ENCODE assay signal across 8 cellular contexts in genomic region chr13:26011996-26012688, GRCh38. TPM values are rescaled to one million over a fixed set of nuclear protein-coding genes. Genes with fewer than 3 reads are reported as not detected.
DNase-seq lines count a peak whose midpoint lies in the region; ATAC-seq and TF ChIP-seq lines count a peak whose summit lies in the region.

No MANE protein-coding gene starts in this region.

- H3K4me1 ChIP-seq in A673 (ENCODE audit: insufficient read depth, low read length, poor library complexity, severe bottlenecking), result peaks cover 21% of the 10 kb centered on the region
- no peaks in the 10 kb centered on the region for H3K4me1 ChIP-seq in effector memory CD4-positive, alpha-beta T cell (ENCODE audit: control insufficient read depth, insufficient read depth, low read length, poor library complexity, severe bottlenecking)

- DNase-seq in A673 (ENCODE audit: low spot score), result peak; percentile 25
- peak; percentile 21 for DNase-seq in activated CD4-positive, alpha-beta T cell treated with anti-CD3 and anti-CD28 coated beads, Interleukin-2, amount 50 U/mL, for 24 hours (ENCODE audit: low read depth in 1 of 2, low spot score in 1 of 2)
- DNase-seq in effector memory CD4-positive, alpha-beta T cell, result peak; percentile 15 to 57 (median 49)
- DNase-seq in NCI-H2227 (lab: John Stamatoyannopoulos, UW; ENCODE audit: unreplicated experiment), result no peak
- DNase-seq in NK-92 (lab: John Stamatoyannopoulos, UW; ENCODE audit: unreplicated experiment), result no peak
- DNase-seq in epidermal melanocyte (ENCODE audit: insufficient read length, low spot score), result no peak

- no peak for ATAC-seq in GM21619 (IDR thresholded peaks at IDR 0.05; ENCODE audit: unreplicated experiment)

- H3K9me3 ChIP-seq in A673 (ENCODE audit: low read depth, low read length, poor library complexity, severe bottlenecking), result peaks cover 4% of the 10 kb centered on the region
- H3K9me3 ChIP-seq in effector memory CD4-positive, alpha-beta T cell (ENCODE audit: control insufficient read depth, low read length), result no peaks in the 10 kb centered on the region

- H3K4me3 ChIP-seq in A673 (ENCODE audit: low read depth, low read length, poor library complexity, severe bottlenecking) (peak overlapping the region; percentile 15), skin epidermis (peak overlapping the region; percentile 18 to 27 (median 24))
- peak overlapping the region; percentile 52 for H3K4me3 ChIP-seq in effector memory CD4-positive, alpha-beta T cell (ENCODE audit: insufficient read depth, low read depth, low read length, poor library complexity, severe bottlenecking)

- CTCF ChIA-PET in A673 (lab: Charles Lee), result no interaction called here

- H3K36me3 ChIP-seq in A673 (ENCODE audit: insufficient read depth, low read length, poor library complexity, severe bottlenecking), result no peaks in the 10 kb centered on the region
- H3K36me3 ChIP-seq in effector memory CD4-positive, alpha-beta T cell (ENCODE audit: control insufficient read depth, insufficient read depth, low read length), result no peaks in the 10 kb centered on the region

- H3K27ac ChIP-seq in A673 (ENCODE audit: low read depth, low read length, poor library complexity, severe bottlenecking) (no peak overlapping the region), skin epidermis (peak overlapping the region in 2 of 21 experiments; percentile 33 to 55)
- H3K27ac ChIP-seq in effector memory CD4-positive, alpha-beta T cell (ENCODE audit: insufficient read depth, low read length, poor library complexity, severe bottlenecking), result peak overlapping the region; percentile 52

- H3K27me3 ChIP-seq in A673 (replicated peaks; ENCODE audit: insufficient read depth, low read depth, low read length, poor library complexity), result no peaks in the 10 kb centered on the region
- no peaks in the 10 kb centered on the region for H3K27me3 ChIP-seq in effector memory CD4-positive, alpha-beta T cell (replicated peaks; ENCODE audit: control insufficient read depth, insufficient read depth, low read length, poor library complexity, severe bottlenecking)

- TF ChIP-seq CTCF in A673 (conservative IDR thresholded peaks at IDR 0.05; ENCODE audit: low read depth, low read length), result no peak

- intact Hi-C loops in A673 (cut with micrococcal nuclease; ENCODE audit: unreplicated experiment), result no loop called here

- POLR2A ChIA-PET in A673 (lab: Charles Lee; ENCODE audit: low non-redundant PET), result no interaction called here

- no TSS peak for BruUV-seq in A673 (replicated peaks; lab: Mats Ljungman, UMichigan)

RNA-seq across cellular contexts. Expression of gene SHISA2, which starts 39.7 kb away (rescaled TPM):
- total RNA-seq in A673 (2021), result 1.2 and 2.2 TPM in 2 replicates

Comparison
In these comparisons a context has a peak if more than half of its experiments do, and no peak if none do; other contexts are left out.
1. DNase-seq: peak in A673 (single experiment), activated CD4-positive, alpha-beta T cell treated with anti-CD3 and anti-CD28 coated beads, Interleukin-2, amount 50 U/mL, for 24 hours (2 of 2) and effector memory CD4-positive, alpha-beta T cell (3 of 3); none in NCI-H2227 (single experiment), NK-92 (single experiment) and epidermal melanocyte (single experiment).
2. Peak in every context shown above with its lines, with median percentiles within 50 percentile points of each other: H3K4me3 ChIP-seq.